In the genomic region with DNA sequence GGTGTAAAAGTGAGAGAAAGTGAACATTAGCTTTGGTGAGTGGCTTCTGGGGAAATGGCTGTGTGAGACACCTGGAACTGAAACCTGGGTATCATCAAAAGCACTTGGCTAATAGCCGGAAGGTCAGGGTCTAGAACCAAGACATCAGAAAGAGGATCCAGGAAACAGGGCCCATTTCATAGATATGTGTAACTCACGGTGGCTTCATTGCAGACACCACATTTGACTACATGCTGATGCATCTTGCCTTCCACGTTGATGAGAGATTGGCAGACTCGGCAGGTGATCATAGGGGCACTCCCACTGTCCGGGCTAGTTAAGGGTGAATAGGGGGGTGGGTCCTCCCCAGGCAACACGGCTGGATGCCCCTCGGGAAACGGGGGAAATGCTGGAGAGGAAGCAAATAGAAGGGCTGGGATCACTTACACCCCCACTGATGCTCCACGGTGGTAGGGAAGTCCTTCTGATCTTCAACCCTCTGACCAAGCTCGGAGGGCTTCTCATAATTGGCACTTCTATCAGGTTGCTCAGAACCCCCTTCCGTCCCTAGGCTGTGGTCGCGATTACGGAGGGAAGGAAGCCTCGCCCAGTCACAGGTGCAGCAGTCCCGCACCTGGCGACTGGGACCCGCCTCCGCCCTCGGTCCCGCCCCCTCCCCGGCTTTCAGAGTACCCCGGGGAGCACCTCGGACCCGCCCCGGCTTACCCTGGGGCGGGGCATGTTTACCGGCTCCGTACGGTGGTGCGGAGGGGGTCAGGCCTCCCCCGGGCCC, we compare ENCODE assay signal across 8 cellular contexts. TPM values are rescaled to one million over a fixed set of nuclear protein-coding genes. Genes with fewer than 3 reads are reported as not detected.
DNase-seq lines count a peak whose midpoint lies in the region; ATAC-seq and TF ChIP-seq lines count a peak whose summit lies in the region.

No MANE protein-coding gene starts in this region.

- peak overlapping the region; percentile 73 to 97 for H3K27ac Mint-ChIP-seq in stimulated activated naive CD8-positive, alpha-beta T cell treated with anti-CD3 and anti-CD28 coated beads, Interleukin-15, amount 100 ng/mL, for 72 hours

- H2BK120ac ChIP-seq in mesenchymal stem cell (ENCODE audit: low read depth, low read length) = peak overlapping the region; percentile 71

- H3K4me1 Mint-ChIP-seq in stimulated activated naive CD8-positive, alpha-beta T cell treated with anti-CD3 and anti-CD28 coated beads, Interleukin-15, amount 100 ng/mL, for 72 hours = peaks cover 34% of the 10 kb centered on the region

- no peaks in the 10 kb centered on the region for H3K9me3 ChIP-seq in mesenchymal stem cell (ENCODE audit: control insufficient read depth, low read length)

- H2BK15ac ChIP-seq in mesenchymal stem cell (ENCODE audit: low read depth, poor library complexity, severe bottlenecking) = peak overlapping the region; percentile 29

- peak overlapping the region; percentile 90 for H3K4me3 ChIP-seq in HL-60 (replicated peaks; ENCODE audit: insufficient read depth, low read length)
- H3K4me3 ChIP-seq in mesenchymal stem cell (ENCODE audit: insufficient read depth in 1 of 2, low read depth in 1 of 2, low read length in 2 of 2) = peak overlapping the region; percentile 98 to 99

- H3K4me1 ChIP-seq in mesenchymal stem cell (ENCODE audit: control insufficient read depth, insufficient read depth, low read depth, low read length) = peaks cover 5% of the 10 kb centered on the region

- peak; percentile 54 for DNase-seq in NK-92 treated with Interleukin-12 subunit alpha and Interleukin-12 subunit beta, amount 100 ng/mL, for 24 hours (lab: John Stamatoyannopoulos, UW)
- DNase-seq in NK-92 (lab: John Stamatoyannopoulos, UW; ENCODE audit: unreplicated experiment) (no peak), HL-60 (ENCODE audit: low read depth in 1 of 2, low spot score in 1 of 2) (peak in 1 of 2 experiments; percentile 17), mesenchymal stem cell (no peak), GM19240 (ENCODE audit: insufficient read length, low spot score) (no peak)
- DNase-seq in stimulated activated naive CD8-positive, alpha-beta T cell treated with anti-CD3 and anti-CD28 coated beads, Interleukin-15, amount 100 ng/mL, for 72 hours = peak in 1 of 2 donors; percentile 31

- H3K4me3 Mint-ChIP-seq in stimulated activated naive CD8-positive, alpha-beta T cell treated with anti-CD3 and anti-CD28 coated beads, Interleukin-15, amount 100 ng/mL, for 72 hours = peak overlapping the region; percentile 87 to 95

- H3K4me2 ChIP-seq in mesenchymal stem cell (ENCODE audit: low read length, poor library complexity, severe bottlenecking) = peak overlapping the region; percentile 78

- peak; percentile 19 for ATAC-seq in stimulated activated naive CD8-positive, alpha-beta T cell treated with anti-CD3 and anti-CD28 coated beads, Interleukin-15, amount 100 ng/mL, for 72 hours

- peak overlapping the region in 1 of 2 experiments; percentile 99 for H3K23ac ChIP-seq in mesenchymal stem cell (ENCODE audit: low read length in 2 of 2)

- H3K27me3 Mint-ChIP-seq in stimulated activated naive CD8-positive, alpha-beta T cell treated with anti-CD3 and anti-CD28 coated beads, Interleukin-15, amount 100 ng/mL, for 72 hours = no peaks in the 10 kb centered on the region

- H3K4ac ChIP-seq in mesenchymal stem cell (ENCODE audit: low read depth in 1 of 2, low read length in 2 of 2) = peak overlapping the region; percentile 93 to 99

- peak overlapping the region in 1 of 2 experiments; percentile 100 for H3K14ac ChIP-seq in mesenchymal stem cell (ENCODE audit: low read length in 2 of 2)

- peak overlapping the region; percentile 95 for H4K91ac ChIP-seq in mesenchymal stem cell (ENCODE audit: low read length)

- H3K9ac ChIP-seq in mesenchymal stem cell (ENCODE audit: low read length) = peak overlapping the region; percentile 94

- peaks cover 21 to 42% of the 10 kb centered on the region in 2 experiments for H3K36me3 ChIP-seq in mesenchymal stem cell (ENCODE audit: control insufficient read depth in 1 of 2, insufficient read depth in 2 of 2, low read depth in 1 of 2, low read length in 2 of 2)

- H3K79me1 ChIP-seq in mesenchymal stem cell (replicated peaks; ENCODE audit: low read length, poor library complexity, severe bottlenecking) = peaks cover 9% of the 10 kb centered on the region

- H2AFZ ChIP-seq in mesenchymal stem cell (ENCODE audit: low read depth, low read length) = peak overlapping the region; percentile 73

- no peak overlapping the region for H2BK5ac ChIP-seq in mesenchymal stem cell (ENCODE audit: low read depth, low read length, poor library complexity, severe bottlenecking)

- H3K18ac ChIP-seq in mesenchymal stem cell (ENCODE audit: low read depth in 1 of 2, low read length in 2 of 2) = peak overlapping the region; percentile 91 to 100

- no peak for TF ChIP-seq CTCF in HL-60 (IDR thresholded peaks at IDR 0.05; ENCODE audit: insufficient read depth, low read length)
- no peak for TF ChIP-seq CTCF in VCaP (conservative IDR thresholded peaks at IDR 0.05)

- H4K8ac ChIP-seq in mesenchymal stem cell (ENCODE audit: low read length) = peak overlapping the region; percentile 94

- 12% methylated on average over 29 of the region's 32 CpGs for WGBS in mesenchymal stem cell

- H3K27me3 ChIP-seq in HL-60 (ENCODE audit: insufficient read depth, poor library complexity, severe bottlenecking) (no peaks in the 10 kb centered on the region), mesenchymal stem cell (ENCODE audit: control insufficient read depth in 1 of 2, insufficient read depth in 1 of 2, low read length in 2 of 2) (no peaks in the 10 kb centered on the region)

- H2AK5ac ChIP-seq in mesenchymal stem cell (ENCODE audit: low read length, severe bottlenecking) = no peak overlapping the region

- H3K27ac ChIP-seq in HL-60 (replicated peaks) (peak overlapping the region; percentile 98), VCaP (peak overlapping the region; percentile 84), cingulate gyrus (ENCODE audit: low read depth, low read length) (peak overlapping the region; percentile 91), mesenchymal stem cell (ENCODE audit: low read length, poor library complexity, severe bottlenecking) (no peak overlapping the region)

- no peaks in the 10 kb centered on the region for H3K9me3 Mint-ChIP-seq in stimulated activated naive CD8-positive, alpha-beta T cell treated with anti-CD3 and anti-CD28 coated beads, Interleukin-15, amount 100 ng/mL, for 72 hours

- H2BK12ac ChIP-seq in mesenchymal stem cell (ENCODE audit: low read length in 2 of 2) = peak overlapping the region in 1 of 2 experiments; percentile 95

RNA-seq across cellular contexts. Expression of a gene that starts 0.6 kb away (rescaled TPM):
- 40.3 TPM for polyA plus RNA-seq in mesenchymal stem cell (2013, experiment 1 of 2)
- 38.7 TPM for polyA plus RNA-seq in mesenchymal stem cell (2013, experiment 2 of 2)

RNA-seq across cellular contexts. Expression of a gene that starts 5.6 kb away (rescaled TPM):
- 255 TPM for polyA plus RNA-seq in mesenchymal stem cell (2013, experiment 1 of 2)
- 251 TPM for polyA plus RNA-seq in mesenchymal stem cell (2013, experiment 2 of 2)

RNA-seq across cellular contexts. Expression of a gene that starts 6.0 kb away (rescaled TPM):
- 15.2 TPM for polyA plus RNA-seq in mesenchymal stem cell (2013, experiment 1 of 2)
- polyA plus RNA-seq in mesenchymal stem cell (2013, experiment 2 of 2) = 14.4 TPM

RNA-seq across cellular contexts. Expression of a gene that starts 8.6 kb away (rescaled TPM):
- polyA plus RNA-seq in mesenchymal stem cell (2013, experiment 1 of 2) = 52.4 TPM
- 51.1 TPM for polyA plus RNA-seq in mesenchymal stem cell (2013, experiment 2 of 2)

RNA-seq across cellular contexts. Expression of a gene that starts 24.7 kb away (rescaled TPM):
- 0.01 TPM for polyA plus RNA-seq in mesenchymal stem cell (2013, experiment 1 of 2)
- not detected for polyA plus RNA-seq in mesenchymal stem cell (2013, experiment 2 of 2)
